Comparison of ENCODE assay signal across 7 cellular contexts in the genomic region with DNA sequence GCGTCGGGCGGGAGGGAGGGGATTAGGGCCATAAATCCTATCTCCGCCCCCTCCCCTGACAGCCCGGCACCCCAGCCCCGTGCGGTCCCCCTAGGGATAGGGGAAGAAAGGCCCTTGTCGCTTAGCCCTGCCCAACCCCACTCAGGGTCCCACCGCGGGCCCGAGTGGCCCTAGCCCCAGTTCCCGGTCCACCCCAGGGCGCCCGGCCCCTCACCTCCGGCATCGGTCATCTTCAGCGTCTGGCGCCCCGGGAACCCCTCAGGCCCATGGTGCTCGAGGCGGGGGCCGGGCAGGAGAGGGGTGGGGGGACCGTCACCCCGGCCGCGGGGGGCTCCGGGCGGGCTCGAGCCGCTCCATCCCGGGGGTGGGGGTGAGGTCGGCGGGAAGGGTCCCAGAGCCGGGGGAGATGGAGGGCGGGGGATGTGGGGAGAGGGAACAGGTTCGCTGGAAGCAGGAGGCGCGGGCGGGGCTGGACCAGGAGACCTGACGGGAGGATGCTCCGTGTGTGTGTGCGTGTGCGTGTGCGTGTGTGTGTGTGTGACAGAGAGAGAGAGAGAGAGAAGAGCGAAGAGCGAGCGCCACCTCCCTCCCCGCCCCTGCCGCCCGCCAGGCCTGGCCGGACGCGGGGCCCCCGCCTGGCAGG. TPM values are rescaled to one million over a fixed set of nuclear protein-coding genes. Genes with fewer than 3 reads are reported as not detected.
DNase-seq lines count a peak whose midpoint lies in the region; ATAC-seq and TF ChIP-seq lines count a peak whose summit lies in the region.

No MANE protein-coding gene starts in this region.

- TF ChIP-seq EP300 in suprapubic skin (IDR thresholded peaks at IDR 0.05): no peak

- no peak overlapping the region for H3K9ac ChIP-seq in iPS-18a (ENCODE audit: low read length)

- no peaks in the 10 kb centered on the region for H3K9me3 ChIP-seq in iPS-18a (ENCODE audit: control insufficient read depth, low read depth, low read length)
- H3K9me3 ChIP-seq in suprapubic skin: no peaks in the 10 kb centered on the region

- TF ChIP-seq POLR2A in suprapubic skin (IDR thresholded peaks at IDR 0.05): no peak

- 0 out of 2 replicates have a peak, but pooled peaks cover 2% of the 10 kb centered on the region for H3K27me3 ChIP-seq in GM06990 (replicated peaks; ENCODE audit: control insufficient read depth, insufficient read depth, low read length)
- peaks cover 22% of the 10 kb centered on the region for H3K27me3 ChIP-seq in iPS-18a (ENCODE audit: control insufficient read depth, insufficient read depth, low read length)
- H3K27me3 ChIP-seq in suprapubic skin: peaks cover 25% of the 10 kb centered on the region

- H3K4me3 Mint-ChIP-seq in activated naive CD8-positive, alpha-beta T cell treated with anti-CD3 and anti-CD28 coated beads, Interleukin-2, amount 50 U/mL, for 24 hours: no peak overlapping the region

- H3K4me1 ChIP-seq in iPS-18a (ENCODE audit: control insufficient read depth, low read depth, low read length): peaks cover 25% of the 10 kb centered on the region
- peaks cover 42% of the 10 kb centered on the region for H3K4me1 ChIP-seq in suprapubic skin

- H3K27me3 Mint-ChIP-seq in activated naive CD8-positive, alpha-beta T cell treated with anti-CD3 and anti-CD28 coated beads, Interleukin-2, amount 50 U/mL, for 24 hours: peaks cover 22% of the 10 kb centered on the region

- DNase-seq in GM06990 (ENCODE audit: extremely low read depth, insufficient read length): no peak
- DNase-seq in NCI-H2227 treated with DMSO at 0.1 percent for 48 hours (lab: John Stamatoyannopoulos, UW): peak; percentile 71
- peak; percentile 30 for DNase-seq in activated naive CD8-positive, alpha-beta T cell treated with anti-CD3 and anti-CD28 coated beads, Interleukin-2, amount 50 U/mL, for 24 hours
- DNase-seq in suprapubic skin (ENCODE audit: low spot score in 2 of 2): no peak
- no peak for DNase-seq in NCI-H128 (lab: John Stamatoyannopoulos, UW; ENCODE audit: unreplicated experiment)

- no peak overlapping the region for H3K27ac ChIP-seq in iPS-18a (ENCODE audit: low read length)
- no peak overlapping the region for H3K27ac ChIP-seq in suprapubic skin

- TF ChIP-seq CTCF in GM06990 (IDR thresholded peaks at IDR 0.05; ENCODE audit: insufficient read depth, low read length, poor library complexity, severe bottlenecking): no peak
- TF ChIP-seq CTCF in suprapubic skin (IDR thresholded peaks at IDR 0.05): no peak

- 2% methylated on average over 21 of the region's 54 CpGs for WGBS in suprapubic skin

- no peak for ATAC-seq in activated naive CD8-positive, alpha-beta T cell treated with anti-CD3 and anti-CD28 coated beads, Interleukin-2, amount 50 U/mL, for 24 hours
- no peak for ATAC-seq in HG03139 (IDR thresholded peaks at IDR 0.05; ENCODE audit: unreplicated experiment)

- H3K36me3 ChIP-seq in GM06990 (ENCODE audit: control insufficient read depth, insufficient read depth, low read length) (peaks cover 6% of the 10 kb centered on the region), iPS-18a (ENCODE audit: control insufficient read depth, low read depth, low read length) (no peaks in the 10 kb centered on the region), suprapubic skin (peaks cover under 1% of the 10 kb centered on the region)

- H3K36me3 Mint-ChIP-seq in activated naive CD8-positive, alpha-beta T cell treated with anti-CD3 and anti-CD28 coated beads, Interleukin-2, amount 50 U/mL, for 24 hours (ENCODE audit: low read depth): peaks cover 9% of the 10 kb centered on the region

- no peaks in the 10 kb centered on the region for H3K9me3 Mint-ChIP-seq in activated naive CD8-positive, alpha-beta T cell treated with anti-CD3 and anti-CD28 coated beads, Interleukin-2, amount 50 U/mL, for 24 hours

- no peak overlapping the region for H3K27ac Mint-ChIP-seq in activated naive CD8-positive, alpha-beta T cell treated with anti-CD3 and anti-CD28 coated beads, Interleukin-2, amount 50 U/mL, for 24 hours

- peak overlapping the region; percentile 65 for H3K4me3 ChIP-seq in GM06990 (replicated peaks; ENCODE audit: low read depth, low read length)
- peak overlapping the region; percentile 45 for H3K4me3 ChIP-seq in iPS-18a (ENCODE audit: low read length)
- H3K4me3 ChIP-seq in suprapubic skin: peak overlapping the region; percentile 55

- H3K4me1 Mint-ChIP-seq in activated naive CD8-positive, alpha-beta T cell treated with anti-CD3 and anti-CD28 coated beads, Interleukin-2, amount 50 U/mL, for 24 hours: peaks cover 21% of the 10 kb centered on the region

RNA-seq across cellular contexts. Expression of gene SAMD14, which starts 0.5 kb away (rescaled TPM):
- total RNA-seq in suprapubic skin: under 1 TPM in 1 of 4 donors, not detected in 3; 0.68 TPM

RNA-seq across cellular contexts. Expression of gene PPP1R9B, which starts 21.1 kb away (rescaled TPM):
- total RNA-seq in suprapubic skin: 10 to 100 TPM; 21.5 to 26.2 (median 23.7) TPM

RNA-seq across cellular contexts. Expression of gene PDK2, which starts 34.3 kb away (rescaled TPM):
- total RNA-seq in suprapubic skin: 100 to 1,000 TPM in 2 of 4 donors, 10 to 100 TPM in 2; 33.2 to 114 (median 69.6) TPM

RNA-seq across cellular contexts. Expression of gene SGCA, which starts 36.4 kb away (rescaled TPM):
- total RNA-seq in suprapubic skin: 1 to 10 TPM; 2.1 to 5.8 (median 4.0) TPM

Comparison
In these comparisons a context has a peak if more than half of its experiments do, and no peak if none do; other contexts are left out.
1. DNase-seq: peak in NCI-H2227 treated with DMSO at 0.1 percent for 48 hours (single experiment) and activated naive CD8-positive, alpha-beta T cell treated with anti-CD3 and anti-CD28 coated beads, Interleukin-2, amount 50 U/mL, for 24 hours (single experiment); none in GM06990 (single experiment), suprapubic skin (0 of 2) and NCI-H128 (single experiment).
2. Peak in every context shown above with its lines, with median percentiles within 50 percentile points of each other: H3K4me3 ChIP-seq.